22 cellular contexts compared by ENCODE assay signal in genomic region chr4:116400480-116400879, GRCh38.
DNase-seq lines count a peak whose midpoint lies in the region; ATAC-seq, FAIRE-seq and TF ChIP-seq lines count a peak whose summit lies in the region.
"Had no signal": no experiment of that assay in that cellular context is flagged by ENCODE, and none has a peak within 500 bp of the region (broad histone marks: within the 10 kb centered on the region; RNA-seq: fewer than 3 reads in every experiment).

No MANE protein-coding gene starts in this region.

- H3K4me3 ChIP-seq in NB4 (ENCODE audit: low read depth, low read length) (no peak overlapping the region), adipocyte (ENCODE audit: low read length) (no peak overlapping the region), small intestine (ENCODE audit: low read depth in 1 of 2, low read length in 2 of 2) (no peak overlapping the region)

- ATAC-seq in GM18868 (IDR thresholded peaks at IDR 0.05; ENCODE audit: unreplicated experiment) (peak; percentile 44), GM21737 (IDR thresholded peaks at IDR 0.05; ENCODE audit: unreplicated experiment) (no peak), HG03045 (IDR thresholded peaks at IDR 0.05; ENCODE audit: unreplicated experiment) (no peak)
- ATAC-seq: left cardiac atrium; naive thymus-derived CD8-positive, alpha-beta T cell; stimulated activated effector memory CD8-positive, alpha-beta T cell treated with anti-CD3 and anti-CD28 coated beads, Interleukin-12 subunit alpha, Interleukin-12 subunit beta, amount 100 ng/mL, for 72 hours had no signal

- peak; percentile 77 for DNase-seq in NB4 (ENCODE audit: low read depth)
- peak; percentile 2 for DNase-seq in adipocyte (ENCODE audit: low read depth)
- DNase-seq in glomerular visceral epithelial cell (ENCODE audit: extremely low spot score), result peak; percentile 21
- DNase-seq in small intestine, result no peak
- DNase-seq: activated CD4-positive, alpha-beta T cell treated with anti-CD3 and anti-CD28 coated beads, Interleukin-2, amount 50 U/mL, for 4 hours; activated gamma-delta T cell; amygdala; CD4-positive, CD25-positive, alpha-beta regulatory T cell; DMS 273 treated with DMSO at 0.1 percent for 48 hours; erythroblast; GF-D8; left cardiac atrium; naive thymus-derived CD8-positive, alpha-beta T cell; NCI-H1105; NCI-H2029 treated with DMSO at 0.1 percent for 48 hours; NCI-H526 treated with DMSO at 0.1 percent for 48 hours; SHP77 treated with DMSO at 0.1 percent for 48 hours had no signal

- H3K27me3 ChIP-seq in adipocyte (replicated peaks; ENCODE audit: control insufficient read depth, insufficient read depth, low read length) (no peaks in the 10 kb centered on the region), small intestine (ENCODE audit: control insufficient read depth in 2 of 2, insufficient read depth in 2 of 2, low read length in 2 of 2) (no peaks in the 10 kb centered on the region)

- TF ChIP-seq POLR2A in NB4 (IDR thresholded peaks at IDR 0.05; ENCODE audit: extremely low read depth, insufficient read length), result no peak

- no peak for FAIRE-seq in small intestine (lab: Jason Lieb, UNC)

- no peaks in the 10 kb centered on the region for H3K4me1 ChIP-seq in adipocyte (ENCODE audit: control insufficient read depth, insufficient read depth, low read length)
- H3K4me1 ChIP-seq in small intestine (ENCODE audit: control insufficient read depth in 2 of 2, insufficient read depth in 1 of 2, low read depth in 1 of 2, low read length in 1 of 2), result no peaks in the 10 kb centered on the region

- no peak overlapping the region for H3K27ac ChIP-seq in small intestine (ENCODE audit: low read depth in 1 of 2, low read length in 1 of 2)
- H3K27ac ChIP-seq: KMS-11 had no signal

- TF ChIP-seq CTCF in NB4 (IDR thresholded peaks at IDR 0.05; ENCODE audit: low read depth, low read length), result no peak

- H3K9me3 ChIP-seq in adipocyte (ENCODE audit: control insufficient read depth, low read length) (no peaks in the 10 kb centered on the region), small intestine (ENCODE audit: control insufficient read depth, low read depth) (no peaks in the 10 kb centered on the region)

- H3K9ac ChIP-seq in adipocyte (ENCODE audit: low read length), result no peak overlapping the region
- H3K9ac ChIP-seq: KMS-11 had no signal

- H3K36me3 ChIP-seq in adipocyte (ENCODE audit: control insufficient read depth, insufficient read depth, low read length, severe bottlenecking) (no peaks in the 10 kb centered on the region), small intestine (ENCODE audit: control insufficient read depth in 2 of 2, insufficient read depth in 2 of 2, low read length in 2 of 2) (no peaks in the 10 kb centered on the region)

- 63 to 98% (median 93%) methylated on average over 1 of the region's 1 CpG for WGBS in small intestine, 3 donors
